In genomic region chr12:6699259-6699988, GRCh38 we compare ENCODE assay signal across 9 cellular contexts. TPM values are rescaled to one million over a fixed set of nuclear protein-coding genes. Genes with fewer than 3 reads are reported as not detected.
A peak's percentile ranks its signal among the peaks of the same experiment; 100 is the strongest.
DNase-seq lines count a peak whose midpoint lies in the region; ATAC-seq, FAIRE-seq and TF ChIP-seq lines count a peak whose summit lies in the region.
"Had no signal": no experiment of that assay in that cellular context is flagged by ENCODE, and none has a peak within 500 bp of the region (broad histone marks: within the 10 kb centered on the region; RNA-seq: fewer than 3 reads in every experiment).

No MANE protein-coding gene starts in this region.

- ATAC-seq in A549 (no peak), GM23338 (no peak)

- POLR2A ChIA-PET in A549 (lab: Yijun Ruan, JAX), result interaction anchor here (0.8 kb wide), 1 partner anchor 24 kb away, joined by 7 read pairs; the partner anchor contains the start of gene COPS7A

- H3K4me2 ChIP-seq in A549 (peak overlapping the region; percentile 99), GM23338 (peak overlapping the region; percentile 95)

- H3K27ac ChIP-seq in A549, result peak overlapping the region; percentile 70 to 76; a peak in 4 of 6 replicates
- H3K27ac ChIP-seq in GM23338 (ENCODE audit: low read depth), result no peak overlapping the region
- peak overlapping the region; percentile 16 for H3K27ac ChIP-seq in caudate nucleus (ENCODE audit: low read depth, low read length)

- no peak for TF ChIP-seq RAD21 in A549 (conservative IDR thresholded peaks at IDR 0.05 in 1 of 2, IDR thresholded peaks at IDR 0.05 in 1 of 2)

- peaks cover 31% of the 10 kb centered on the region for H3K27me3 Mint-ChIP-seq in GM23338 (ENCODE audit: insufficient read depth, low read depth, poor library complexity)
- peaks cover 89% of the 10 kb centered on the region for H3K27me3 Mint-ChIP-seq in mesothelial cell of epicardium (ENCODE audit: low read depth)

- TF ChIP-seq EP300 in A549 (IDR thresholded peaks at IDR 0.05), result no peak

- H3F3A ChIP-seq in GM23338 (replicated peaks; ENCODE audit: low read depth), result peaks cover 14% of the 10 kb centered on the region; the same call in 1 of the 2 replicates

- H3K9me3 ChIP-seq in A549, result no peaks in the 10 kb centered on the region

- WGBS in A549 (ENCODE audit: missing lambda C conversion rate), result 74% methylated on average over 16 of the region's 16 CpGs

- H3K27ac Mint-ChIP-seq in GM23338 (no peak overlapping the region), mesothelial cell of epicardium (no peak overlapping the region)

- H3K9me2 ChIP-seq in GM23338 (ENCODE audit: insufficient read depth), result no peaks in the 10 kb centered on the region

- H3K4me3 ChIP-seq in A549, result peak overlapping the region; percentile 68
- peak overlapping the region; percentile 90 for H3K4me3 ChIP-seq in GM23338

- peaks cover 4% of the 10 kb centered on the region; the same call in 2 of the 3 replicates for H3K9me3 Mint-ChIP-seq in GM23338
- no peaks in the 10 kb centered on the region for H3K9me3 Mint-ChIP-seq in mesothelial cell of epicardium

- H3K79me2 ChIP-seq in GM23338 (replicated peaks; ENCODE audit: insufficient read depth), result 0 out of 2 replicates have a peak, but pooled peaks cover 3% of the 10 kb centered on the region

- no peak for DNase-seq in A549 (ENCODE audit: low read depth in 1 of 2, low spot score in 1 of 2)
- no peak for DNase-seq in GM23338 (ENCODE audit: low spot score)
- peak in 1 of 61 donors; percentile 40 for DNase-seq in caudate nucleus (lab: John Stamatoyannopoulos, UW)
- no peak for DNase-seq in mesothelial cell of epicardium (ENCODE audit: low spot score in 2 of 2, unreplicated experiment in 2 of 2)
- DNase-seq in stimulated activated CD4-positive, alpha-beta T cell treated with anti-CD3 and anti-CD28 coated beads, Interleukin-1b, Interleukin-23, amount 100 ng/mL, for 48 hours, result no peak
- no peak for DNase-seq in SKM-1 (lab: John Stamatoyannopoulos, UW; ENCODE audit: unreplicated experiment)
- no peak for DNase-seq in hypothalamus (lab: John Stamatoyannopoulos, UW)
- DNase-seq in NCI-H146 treated with DMSO at 0.1 percent for 48 hours (lab: John Stamatoyannopoulos, UW; ENCODE audit: unreplicated experiment), result no peak
- DNase-seq: NCI-H1048 had no signal

- FAIRE-seq in A549 (lab: Jason Lieb, UNC), result no peak

- H3K36me3 ChIP-seq in GM23338 (ENCODE audit: insufficient read depth), result no peaks in the 10 kb centered on the region

- H3K36me3 Mint-ChIP-seq in GM23338 (ENCODE audit: low read depth) (peaks cover 6% of the 10 kb centered on the region; the same call in 2 of the 3 replicates), mesothelial cell of epicardium (no peaks in the 10 kb centered on the region)

- TF ChIP-seq POLR2A in A549 (IDR thresholded peaks at IDR 0.05; ENCODE audit: low read length), result no peak

- CTCF ChIA-PET in A549 (lab: Yijun Ruan, JAX), result interaction anchor here (0.8 to 2.7 kb wide), 10 partner anchors 9 to 126 kb away, joined by 3 to 14 read pairs (median 4); partner anchors contain the start of genes COPS7A, MLF2 and ZNF384

- H3K4me1 Mint-ChIP-seq in GM23338, result peaks cover 27% of the 10 kb centered on the region
- peaks cover 17% of the 10 kb centered on the region for H3K4me1 Mint-ChIP-seq in mesothelial cell of epicardium

- peaks cover 28% of the 10 kb centered on the region for H3K27me3 ChIP-seq in GM23338 (ENCODE audit: insufficient read depth)

- peak overlapping the region; percentile 78 for H2AFZ ChIP-seq in GM23338

- H3K4me3 Mint-ChIP-seq in GM23338 (peak overlapping the region; percentile 86), mesothelial cell of epicardium (peak overlapping the region; percentile 67)

- H4K20me1 ChIP-seq in GM23338 (replicated peaks; ENCODE audit: insufficient read depth), result no peaks in the 10 kb centered on the region

- TF ChIP-seq CTCF in A549 (IDR thresholded peaks at IDR 0.05) (no peak), GM23338 (conservative IDR thresholded peaks at IDR 0.05; ENCODE audit: low read depth in 2 of 2) (no peak), mesothelial cell of epicardium (IDR thresholded peaks at IDR 0.05; ENCODE audit: unreplicated experiment) (no peak)

- H3K4me1 ChIP-seq in A549 (peaks cover 14% of the 10 kb centered on the region; the same call in 1 of the 3 replicates), GM23338 (ENCODE audit: insufficient read depth) (peaks cover 15% of the 10 kb centered on the region)

TF ChIP-seq in A549, 52 proteins besides CTCF, POLR2A, EP300 and RAD21 (continues in another document):
- no peak for TF ChIP-seq KDM5A (IDR thresholded peaks at IDR 0.05)
- TF ChIP-seq SREBF2 (IDR thresholded peaks at IDR 0.05), result no peak
- TF ChIP-seq TP53 (CRISPR knock-in tag; IDR thresholded peaks at IDR 0.05), result no peak
- TF ChIP-seq HOXB13 (CRISPR knock-in tag; IDR thresholded peaks at IDR 0.05; ENCODE audit: low read depth), result no peak
- no peak for TF ChIP-seq MAFK (IDR thresholded peaks at IDR 0.05; ENCODE audit: partially characterized antibody)
- no peak for TF ChIP-seq CBX2 (IDR thresholded peaks at IDR 0.05; ENCODE audit: borderline replicate concordance, low read depth)
- TF ChIP-seq EHF (CRISPR knock-in tag; IDR thresholded peaks at IDR 0.05), result no peak

TF ChIP-seq in GM23338, 12 proteins besides CTCF, POLR2A, EP300 and RAD21:
- no peak for TF ChIP-seq POLR2AphosphoS5 (IDR thresholded peaks at IDR 0.05; ENCODE audit: low read depth)

RNA-seq across cellular contexts. Expression of gene PIANP, which starts 1.2 kb away (rescaled TPM):
- polyA plus RNA-seq in A549 (2011; rRNA removed) (0.10 and 0.22 TPM in 2 replicates), A549 (2017; fragmentation: RNase III; extraction: RNeasy Plus Mini Kit Qiagen cat#74134 plus additional on column Dnase treatment) (0.30 to 0.56 TPM (median 0.45 TPM) in 3 replicates), GM23338 (2016; fragmentation: Nextera tagmentation; extraction: Ambion mirVana) (6.4 and 7.7 TPM in 2 replicates)
- 0.50 and 0.75 TPM in 2 replicates for polyA plus RNA-seq in A549 (2012; cell fraction: cytosol; rRNA removed)
- polyA plus RNA-seq in A549 (2012; cell fraction: nucleus; rRNA removed), result 0.73 and 0.83 TPM in 2 replicates
- 0.08 and 0.19 TPM in 2 replicates for polyA minus RNA-seq in A549 (2011; rRNA and poly(A)+ RNA removed)
- 2.0 and 2.2 TPM in 2 replicates for total RNA-seq in GM23338 (2014; rRNA removed; shearing (Covaris generic))
- total RNA-seq in mesothelial cell of epicardium, result 3.7 to 6.0 TPM (median 3.9 TPM) in 3 replicates

RNA-seq across cellular contexts. Expression of gene ZNF384, which starts 10.2 kb away (rescaled TPM):
- 59.6 and 81.9 TPM in 2 replicates for polyA plus RNA-seq in A549 (2011; rRNA removed)
- 65.5 and 73.7 TPM in 2 replicates for polyA plus RNA-seq in A549 (2012; cell fraction: cytosol; rRNA removed)
- polyA plus RNA-seq in A549 (2012; cell fraction: nucleus; rRNA removed), result 133 and 182 TPM in 2 replicates
- 64.7 to 86.4 TPM (median 79.8 TPM) in 3 replicates for polyA plus RNA-seq in A549 (2017; fragmentation: RNase III; extraction: RNeasy Plus Mini Kit Qiagen cat#74134 plus additional on column Dnase treatment)
- 111 and 138 TPM in 2 replicates for polyA minus RNA-seq in A549 (2011; rRNA and poly(A)+ RNA removed)
- 30.2 and 35.9 TPM in 2 replicates for total RNA-seq in GM23338 (2014; rRNA removed; shearing (Covaris generic))
- 14.7 and 20.5 TPM in 2 replicates for polyA plus RNA-seq in GM23338 (2016; fragmentation: Nextera tagmentation; extraction: Ambion mirVana)
- total RNA-seq in mesothelial cell of epicardium, result 94.9 to 101 TPM (median 96.3 TPM) in 3 replicates

RNA-seq across cellular contexts. Expression of gene COPS7A, which starts 24.4 kb away (rescaled TPM):
- polyA plus RNA-seq in A549 (2011; rRNA removed) (78.8 and 95.0 TPM in 2 replicates), A549 (2017; fragmentation: RNase III; extraction: RNeasy Plus Mini Kit Qiagen cat#74134 plus additional on column Dnase treatment) (46.9 to 51.2 TPM (median 50.0 TPM) in 3 replicates), GM23338 (2016; fragmentation: Nextera tagmentation; extraction: Ambion mirVana) (36.9 and 37.7 TPM in 2 replicates)
- polyA plus RNA-seq in A549 (2012; cell fraction: cytosol; rRNA removed), result 156 and 169 TPM in 2 replicates
- polyA plus RNA-seq in A549 (2012; cell fraction: nucleus; rRNA removed), result 167 and 203 TPM in 2 replicates
- polyA minus RNA-seq in A549 (2011; rRNA and poly(A)+ RNA removed), result 38.6 and 42.1 TPM in 2 replicates
- 51.9 and 53.9 TPM in 2 replicates for total RNA-seq in GM23338 (2014; rRNA removed; shearing (Covaris generic))
- 34.1 to 37.6 TPM (median 34.8 TPM) in 3 replicates for total RNA-seq in mesothelial cell of epicardium

RNA-seq across cellular contexts. Expression of gene ING4, which starts 36.5 kb away (rescaled TPM):
- polyA plus RNA-seq in A549 (2011; rRNA removed) (36.5 and 41.3 TPM in 2 replicates), A549 (2017; fragmentation: RNase III; extraction: RNeasy Plus Mini Kit Qiagen cat#74134 plus additional on column Dnase treatment) (15.3 to 19.5 TPM (median 18.8 TPM) in 3 replicates), GM23338 (2016; fragmentation: Nextera tagmentation; extraction: Ambion mirVana) (25.5 and 29.6 TPM in 2 replicates)
- 12.5 and 15.3 TPM in 2 replicates for polyA plus RNA-seq in A549 (2012; cell fraction: cytosol; rRNA removed)
- 25.8 and 45.8 TPM in 2 replicates for polyA plus RNA-seq in A549 (2012; cell fraction: nucleus; rRNA removed)
- polyA minus RNA-seq in A549 (2011; rRNA and poly(A)+ RNA removed), result 11.0 and 14.1 TPM in 2 replicates
- total RNA-seq in GM23338 (2014; rRNA removed; shearing (Covaris generic)), result 22.0 and 27.7 TPM in 2 replicates
- total RNA-seq in mesothelial cell of epicardium, result 63.5 to 69.0 TPM (median 64.2 TPM) in 3 replicates

RNA-seq across cellular contexts. Expression of gene ACRBP, which starts 52.2 kb away (rescaled TPM):
- polyA plus RNA-seq in A549 (2011; rRNA removed) (0.70 and 1.4 TPM in 2 replicates), A549 (2017; fragmentation: RNase III; extraction: RNeasy Plus Mini Kit Qiagen cat#74134 plus additional on column Dnase treatment) (0.28 to 0.36 TPM (median 0.34 TPM) in 3 replicates), GM23338 (2016; fragmentation: Nextera tagmentation; extraction: Ambion mirVana) (0.70 TPM in 1 of 2 replicates, not detected in the other)
- 0.34 TPM in 2 replicates for polyA plus RNA-seq in A549 (2012; cell fraction: cytosol; rRNA removed)
- 2.7 and 3.5 TPM in 2 replicates for polyA plus RNA-seq in A549 (2012; cell fraction: nucleus; rRNA removed)
- 0.95 and 2.0 TPM in 2 replicates for polyA minus RNA-seq in A549 (2011; rRNA and poly(A)+ RNA removed)
- total RNA-seq in GM23338 (2014; rRNA removed; shearing (Covaris generic)), result 2.2 TPM in 1 of 2 replicates, not detected in the other
- total RNA-seq in mesothelial cell of epicardium, result 2.7 to 3.7 TPM (median 3.5 TPM) in 3 replicates
